In the genomic region with DNA sequence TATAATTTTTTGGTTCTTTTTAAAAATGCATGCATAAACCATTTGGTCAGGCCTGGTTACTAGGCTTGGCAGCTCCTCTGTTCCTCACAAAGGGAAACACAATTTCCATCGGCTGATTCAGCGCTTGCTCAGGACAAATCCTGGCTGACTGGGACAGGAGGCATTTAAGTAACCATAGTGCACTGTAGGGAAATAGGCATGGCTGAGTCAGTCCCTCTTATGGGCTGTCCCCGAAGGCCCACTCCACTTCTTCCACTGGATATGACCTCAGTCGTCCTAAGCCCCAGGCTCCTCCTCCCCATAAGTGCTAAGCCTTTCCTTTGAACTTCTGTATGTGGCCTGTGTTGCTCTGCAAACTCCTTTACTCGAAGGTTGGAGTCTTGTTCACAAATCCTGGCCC, we compare ENCODE assay signal across 13 cellular contexts.
A peak's percentile ranks its signal among the peaks of the same experiment; 100 is the strongest.
DNase-seq lines count a peak whose midpoint lies in the region; ATAC-seq and TF ChIP-seq lines count a peak whose summit lies in the region.
"Had no signal": no experiment of that assay in that cellular context is flagged by ENCODE, and none has a peak within 500 bp of the region (broad histone marks: within the 10 kb centered on the region; RNA-seq: fewer than 3 reads in every experiment).

No MANE protein-coding gene starts in this region.

- no peaks in the 10 kb centered on the region for H3K27me3 ChIP-seq in upper lobe of right lung

- peak; percentile 74 for ATAC-seq in upper lobe of right lung
- no peak for ATAC-seq in GM18868 (IDR thresholded peaks at IDR 0.05; ENCODE audit: unreplicated experiment)
- ATAC-seq: activated T-cell treated with anti-CD3 and anti-CD28 coated beads, Interleukin-2, amount 50 U/mL, for 4 hours had no signal

- no peaks in the 10 kb centered on the region for H3K36me3 ChIP-seq in upper lobe of right lung

- no peak for TF ChIP-seq CTCF in upper lobe of right lung (IDR thresholded peaks at IDR 0.05)

- H3K9me3 ChIP-seq in upper lobe of right lung = no peaks in the 10 kb centered on the region

- no peak overlapping the region for H3K4me3 ChIP-seq in upper lobe of right lung

- no peaks in the 10 kb centered on the region for H3K4me1 ChIP-seq in upper lobe of right lung

- DNase-seq in DMS53 (lab: John Stamatoyannopoulos, UW) (peak; percentile 9), DMS53 treated with DMSO at 0.1 percent for 48 hours (lab: John Stamatoyannopoulos, UW; ENCODE audit: unreplicated experiment) (no peak), amniotic epithelial cell (ENCODE audit: low read depth) (peak; percentile 85), glomerular endothelial cell (ENCODE audit: extremely low read depth, low read depth, low spot score) (peak; percentile 12), upper lobe of right lung (no peak), iPS-NIHi11 (ENCODE audit: low spot score) (no peak), NCI-H510A treated with DMSO at 0.1 percent for 48 hours (lab: John Stamatoyannopoulos, UW) (no peak)
- DNase-seq: activated T-cell treated with anti-CD3 and anti-CD28 coated beads, Interleukin-2, amount 50 U/mL, for 4 hours; NCI-H187; stimulated activated naive CD4-positive, alpha-beta T cell treated with Interleukin-2 at 50 U/mL for 16 hours had no signal

- intact Hi-C loops in upper lobe of right lung (cut with DNase I) = no loop called here

- H3K27ac ChIP-seq in upper lobe of right lung = no peak overlapping the region
- H3K27ac ChIP-seq: 22Rv1, VCaP had no signal

Comparison
In these comparisons a context has a peak if more than half of its experiments do, and no peak if none do; other contexts are left out.
1. DNase-seq: peak in DMS53 (single experiment), amniotic epithelial cell (single experiment) and glomerular endothelial cell (single experiment); none in DMS53 treated with DMSO at 0.1 percent for 48 hours (single experiment), upper lobe of right lung (single experiment), iPS-NIHi11 (single experiment) and NCI-H510A treated with DMSO at 0.1 percent for 48 hours (single experiment).